In genomic region chr19:33796164-33797100, GRCh38 we compare ENCODE assay signal across 8 cellular contexts. TPM values are rescaled to one million over a fixed set of nuclear protein-coding genes. Genes with fewer than 3 reads are reported as not detected.
DNase-seq lines count a peak whose midpoint lies in the region; ATAC-seq, FAIRE-seq and TF ChIP-seq lines count a peak whose summit lies in the region.

KCTD15 (plus strand) TSS chr19:33796870; CDS start chr19:33800455, 3,585 bp downstream.

- no peaks in the 10 kb centered on the region for H3K4me1 Mint-ChIP-seq in activated T-cell treated with anti-CD3 and anti-CD28 coated beads, Interleukin-2, amount 50 U/mL, for 72 hours (ENCODE audit: low read depth)
- H3K4me1 Mint-ChIP-seq in natural killer cell: no peaks in the 10 kb centered on the region

- peak within 1 kb of the TSS; percentile 93 to 98 for H3K27ac ChIP-seq in uterus

- H3K9me3 ChIP-seq in MG63 (no peaks in the 10 kb centered on the region), uterus (no peaks in the 10 kb centered on the region)

- ATAC-seq in activated T-cell treated with anti-CD3 and anti-CD28 coated beads, Interleukin-2, amount 50 U/mL, for 72 hours (replicated peaks in 1 of 2): peak; percentile 33 to 35
- peak in 2 of 3 donors; percentile 5 to 21 for ATAC-seq in natural killer cell

- DNase-seq in Daoy (ENCODE audit: low read depth) (peak; percentile 66), MG63 (peak; percentile 73), fibroblast of peridontal ligament (ENCODE audit: extremely low read depth) (peak; percentile 31), natural killer cell (no peak), uterus (peak; percentile 33 to 55), NCI-H1048 (lab: John Stamatoyannopoulos, UW) (no peak), HTR-8/SVneo (ENCODE audit: insufficient read length, low spot score) (no peak)
- peak; percentile 48 to 49 for DNase-seq in activated T-cell treated with anti-CD3 and anti-CD28 coated beads, Interleukin-2, amount 50 U/mL, for 72 hours

- H3K4me3 ChIP-seq in MG63 (peak within 1 kb of the TSS; percentile 97), uterus (peak within 1 kb of the TSS; percentile 77 to 92)

- TF ChIP-seq CTCF in natural killer cell (IDR thresholded peaks at IDR 0.05): no peak
- TF ChIP-seq CTCF in uterus (IDR thresholded peaks at IDR 0.05): no peak

- FAIRE-seq in HTR-8/SVneo (lab: Jason Lieb, UNC): no peak

- TF ChIP-seq POLR2A in uterus (IDR thresholded peaks at IDR 0.05): no peak

- H3K36me3 ChIP-seq in MG63 (peaks cover 31% of the 10 kb centered on the region), uterus (no peaks in the 10 kb centered on the region)

- H3K27me3 Mint-ChIP-seq in activated T-cell treated with anti-CD3 and anti-CD28 coated beads, Interleukin-2, amount 50 U/mL, for 72 hours (ENCODE audit: low read depth): peaks cover 36% of the 10 kb centered on the region
- peaks cover 14 to 38% of the 10 kb centered on the region in 2 donors for H3K27me3 Mint-ChIP-seq in natural killer cell (ENCODE audit: low read depth in 2 of 2)

- intact Hi-C loops in natural killer cell (cut with micrococcal nuclease) (no loop called here), uterus (cut with DNase I; ENCODE audit: low total_unique reads) (no loop called here)

- no peaks in the 10 kb centered on the region for H3K27me3 ChIP-seq in MG63
- H3K27me3 ChIP-seq in uterus: no peaks in the 10 kb centered on the region

- H3K36me3 Mint-ChIP-seq in activated T-cell treated with anti-CD3 and anti-CD28 coated beads, Interleukin-2, amount 50 U/mL, for 72 hours (ENCODE audit: insufficient read depth in 2 of 2): no peaks in the 10 kb centered on the region
- H3K36me3 Mint-ChIP-seq in natural killer cell: no peaks in the 10 kb centered on the region

- H3K27ac Mint-ChIP-seq in activated T-cell treated with anti-CD3 and anti-CD28 coated beads, Interleukin-2, amount 50 U/mL, for 72 hours: no peak within 1 kb of the TSS
- no peak within 1 kb of the TSS for H3K27ac Mint-ChIP-seq in natural killer cell

- H3K4me3 Mint-ChIP-seq in activated T-cell treated with anti-CD3 and anti-CD28 coated beads, Interleukin-2, amount 50 U/mL, for 72 hours: peak within 1 kb of the TSS; percentile 85 to 87
- peak within 1 kb of the TSS; percentile 87 for H3K4me3 Mint-ChIP-seq in natural killer cell

- H3K9me3 Mint-ChIP-seq in activated T-cell treated with anti-CD3 and anti-CD28 coated beads, Interleukin-2, amount 50 U/mL, for 72 hours: no peaks in the 10 kb centered on the region
- no peaks in the 10 kb centered on the region for H3K9me3 Mint-ChIP-seq in natural killer cell

- H3K4me1 ChIP-seq in uterus: peaks cover 0 to 16% of the 10 kb centered on the region in 2 donors

RNA-seq across cellular contexts. Expression of gene KCTD15, which starts in this region (rescaled TPM):
- total RNA-seq in Daoy (2014; rRNA removed; shearing (Covaris generic)): 33.3 and 43.3 TPM in 2 replicates
- 72.5 and 81.7 TPM in 2 replicates for total RNA-seq in MG63 (2014; rRNA removed; shearing (Covaris generic); ENCODE audit: low replicate concordance)
- total RNA-seq in activated T-cell treated with anti-CD3 and anti-CD28 coated beads, Interleukin-2, amount 50 U/mL, for 72 hours: 1 to 10 TPM; 7.3 to 8.2 TPM
- total RNA-seq in natural killer cell (1 to 10 TPM in 2 of 3 donors, under 1 TPM in 1; 0.59 to 4.7 (median 1.4) TPM), uterus (100 to 1,000 TPM in 1 of 4 donors, 10 to 100 TPM in 3; 23.8 to 149 (median 51.8) TPM)

Comparison
In these comparisons a context has a peak if more than half of its experiments do, and no peak if none do; other contexts are left out.
1. DNase-seq: peak in Daoy (single experiment), MG63 (single experiment), activated T-cell treated with anti-CD3 and anti-CD28 coated beads, Interleukin-2, amount 50 U/mL, for 72 hours (2 of 2), fibroblast of peridontal ligament (single experiment) and uterus (2 of 2); none in natural killer cell (single experiment), NCI-H1048 (single experiment) and HTR-8/SVneo (single experiment).